In the genomic region with DNA sequence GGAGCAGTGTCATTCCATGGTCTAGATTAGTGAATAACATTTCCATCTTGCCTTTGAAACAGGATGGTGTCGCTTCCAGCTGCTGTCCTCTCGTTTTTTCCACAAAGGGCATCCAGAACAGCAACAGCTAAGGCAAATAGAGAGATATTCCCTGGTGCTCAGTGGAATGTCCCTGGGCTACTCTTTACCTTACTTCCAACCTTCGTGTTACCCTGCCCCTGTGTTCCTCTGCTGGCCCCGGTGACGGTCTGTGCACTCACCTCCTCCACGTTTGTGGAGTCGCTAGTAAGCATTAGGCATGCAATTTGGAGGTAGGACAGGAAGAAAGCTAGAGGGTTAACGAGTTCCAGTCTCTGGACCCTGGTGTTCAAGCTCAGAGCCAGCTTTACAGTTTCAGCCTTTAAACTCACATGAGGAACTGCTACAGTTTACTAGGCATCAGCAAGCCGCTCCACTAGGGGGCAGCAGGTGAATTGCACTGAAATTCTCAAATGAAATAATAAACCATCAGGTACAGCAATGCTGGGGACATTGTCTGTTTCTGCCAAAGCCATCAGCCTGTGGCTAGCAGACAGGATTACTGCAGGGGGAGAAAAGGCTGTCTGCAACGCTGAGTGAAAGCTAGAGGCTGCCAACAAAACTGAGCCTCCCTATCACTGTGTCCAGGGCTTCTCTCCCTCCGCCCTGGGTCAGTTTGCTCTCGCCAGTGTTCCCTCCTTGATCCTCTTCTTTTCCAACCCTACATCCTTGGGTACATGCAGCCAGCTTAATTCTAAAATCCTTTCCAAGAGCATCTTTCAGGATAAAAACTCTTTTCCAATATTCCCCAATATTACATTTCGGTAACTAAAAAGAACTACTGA, we compare ENCODE assay signal across 8 cellular contexts. TPM values are rescaled to one million over a fixed set of nuclear protein-coding genes. Genes with fewer than 3 reads are reported as not detected.
DNase-seq lines count a peak whose midpoint lies in the region; ATAC-seq lines count a peak whose summit lies in the region.

No MANE protein-coding gene starts in this region.

- peak; percentile 54 for DNase-seq in NCI-H510A treated with DMSO at 0.1 percent for 48 hours (lab: John Stamatoyannopoulos, UW)
- DNase-seq in NCI-H510A (lab: John Stamatoyannopoulos, UW): no peak
- DNase-seq in NCI-H526 treated with DMSO at 0.1 percent for 48 hours (lab: John Stamatoyannopoulos, UW): peak; percentile 12
- peak; percentile 74 to 80 for DNase-seq in activated CD4-positive, alpha-beta T cell treated with anti-CD3 and anti-CD28 coated beads, Interleukin-2, amount 50 U/mL, for 4 hours
- peak; percentile 48 to 76 for DNase-seq in dermis microvascular lymphatic vessel endothelial cell (ENCODE audit: low read depth in 2 of 2)
- peak; percentile 85 for DNase-seq in medulla oblongata (ENCODE audit: extremely low spot score)
- DNase-seq in stimulated activated CD8-positive, alpha-beta memory T cell treated with anti-CD3 and anti-CD28 coated beads, Interleukin-15, amount 100 ng/mL, for 24 hours (ENCODE audit: low read depth): peak; percentile 42

- ATAC-seq in HG03159 (IDR thresholded peaks at IDR 0.05; ENCODE audit: unreplicated experiment): peak; percentile 61

RNA-seq across cellular contexts. Expression of a gene that starts 9.0 kb away (rescaled TPM):
- total RNA-seq in dermis microvascular lymphatic vessel endothelial cell: 57.4 and 59.6 TPM in 2 replicates

RNA-seq across cellular contexts. Expression of a gene that starts 9.2 kb away (rescaled TPM):
- 57.1 and 72.0 TPM in 2 replicates for total RNA-seq in dermis microvascular lymphatic vessel endothelial cell

RNA-seq across cellular contexts. Expression of a gene that starts 29.3 kb away (rescaled TPM):
- total RNA-seq in dermis microvascular lymphatic vessel endothelial cell: 2.6 and 4.4 TPM in 2 replicates
